Comparison of ENCODE assay signal across 8 cellular contexts in genomic region chr11:75554258-75555022, GRCh38. TPM values are rescaled to one million over a fixed set of nuclear protein-coding genes. Genes with fewer than 3 reads are reported as not detected.
DNase-seq lines count a peak whose midpoint lies in the region; ATAC-seq and TF ChIP-seq lines count a peak whose summit lies in the region.

No MANE protein-coding gene starts in this region.

- no peak overlapping the region for H2AK5ac ChIP-seq in H9 (ENCODE audit: insufficient read length, low read length)

- H2BK120ac ChIP-seq in H9 (ENCODE audit: low read depth, low read length, poor library complexity, severe bottlenecking), result no peak overlapping the region

- H4K20me1 ChIP-seq in H9 (ENCODE audit: control insufficient read depth, insufficient read depth, insufficient read length), result no peaks in the 10 kb centered on the region

- H3K4me1 ChIP-seq in H9 (ENCODE audit: insufficient read depth, low read length), result peaks cover 2% of the 10 kb centered on the region; the same call in 1 of the 2 replicates

- no peak for TF ChIP-seq CTCF in H9 (conservative IDR thresholded peaks at IDR 0.05)

- H3K9ac ChIP-seq in H9 (ENCODE audit: extremely low read depth, insufficient read length, low read length), result peak overlapping the region; percentile 36

- H4K5ac ChIP-seq in H9 (ENCODE audit: insufficient read length, low read depth, low read length), result peak overlapping the region; percentile 38

- no peak overlapping the region for H4K91ac ChIP-seq in H9 (ENCODE audit: insufficient read length, low read depth, low read length)

- no peaks in the 10 kb centered on the region for H3K9me3 ChIP-seq in H9 (ENCODE audit: control insufficient read depth, low read depth, low read length)

- H3T11ph ChIP-seq in H9 (ENCODE audit: low read length), result no peak overlapping the region

- peak overlapping the region in 1 of 2 experiments; percentile 39; a peak in 2 of 5 replicates for H3K4me3 Mint-ChIP-seq in H9
- no peak overlapping the region for H3K4me3 Mint-ChIP-seq in stimulated activated naive B cell treated with anti-CD40 and anti-IgM and Interleukin-4, amounts not matched to agents 10 μg/mL and 1 μg/mL and 100 μg/mL, for 72 hours

- no peak overlapping the region for H3K56ac ChIP-seq in H9 (ENCODE audit: insufficient read length, low read depth, low read length)

- no peak overlapping the region for H4K8ac ChIP-seq in H9 (replicated peaks; ENCODE audit: insufficient read length, low read depth, low read length)

- peaks cover 17 to 50% of the 10 kb centered on the region in 2 experiments for H3K4me1 Mint-ChIP-seq in H9
- no peaks in the 10 kb centered on the region for H3K4me1 Mint-ChIP-seq in stimulated activated naive B cell treated with anti-CD40 and anti-IgM and Interleukin-4, amounts not matched to agents 10 μg/mL and 1 μg/mL and 100 μg/mL, for 72 hours

- no peak overlapping the region for H2BK20ac ChIP-seq in H9 (ENCODE audit: low read depth, low read length, poor library complexity, severe bottlenecking)

- peak; percentile 96 for DNase-seq in H9
- peak; percentile 58 for DNase-seq in UCSD-AML1 (lab: John Stamatoyannopoulos, UW; ENCODE audit: unreplicated experiment)
- peak; percentile 86 to 98 (median 94) for DNase-seq in head of caudate nucleus
- peak; percentile 81 to 99 (median 92) for DNase-seq in posterior cingulate gyrus
- DNase-seq in stimulated activated naive B cell treated with anti-CD40 and anti-IgM and Interleukin-4, amounts not matched to agents 10 μg/mL and 1 μg/mL and 100 μg/mL, for 72 hours, result no peak
- DNase-seq in NK-92 (lab: John Stamatoyannopoulos, UW; ENCODE audit: unreplicated experiment), result no peak

- no peak overlapping the region for H2AFZ ChIP-seq in H9 (ENCODE audit: low read length)

- no peak overlapping the region for H2BK12ac ChIP-seq in H9 (ENCODE audit: insufficient read length, low read depth, low read length)

- no peak for ATAC-seq in stimulated activated naive B cell treated with anti-CD40 and anti-IgM and Interleukin-4, amounts not matched to agents 10 μg/mL and 1 μg/mL and 100 μg/mL, for 72 hours (replicated peaks)
- ATAC-seq in HG03439 (IDR thresholded peaks at IDR 0.05; ENCODE audit: unreplicated experiment) (no peak), GM18511 (IDR thresholded peaks at IDR 0.05; ENCODE audit: unreplicated experiment) (no peak)

- 0 out of 7 replicates have a peak, but pooled peaks cover 0 to under 1% (median 0%) of the 10 kb centered on the region in 3 experiments for H3K36me3 Mint-ChIP-seq in H9 (ENCODE audit: insufficient read depth in 1 of 3, low read depth in 3 of 3)
- H3K36me3 Mint-ChIP-seq in stimulated activated naive B cell treated with anti-CD40 and anti-IgM and Interleukin-4, amounts not matched to agents 10 μg/mL and 1 μg/mL and 100 μg/mL, for 72 hours, result no peaks in the 10 kb centered on the region

- no peak overlapping the region for H3K4me2 ChIP-seq in H9 (ENCODE audit: insufficient read depth, insufficient read length, low read length)

- no peak overlapping the region for H3K23ac ChIP-seq in H9 (ENCODE audit: insufficient read length, low read depth, low read length)

- peak overlapping the region; percentile 14 for H3K4ac ChIP-seq in H9 (ENCODE audit: low read depth, low read length)

- peak overlapping the region; percentile 94 to 98 (median 97) for H3K27ac Mint-ChIP-seq in H9
- H3K27ac Mint-ChIP-seq in stimulated activated naive B cell treated with anti-CD40 and anti-IgM and Interleukin-4, amounts not matched to agents 10 μg/mL and 1 μg/mL and 100 μg/mL, for 72 hours, result no peak overlapping the region

- intact Hi-C loops in head of caudate nucleus (cut with DNase I), result no loop called here
- intact Hi-C loops in posterior cingulate gyrus (cut with DNase I), result no loop called here

- no peak overlapping the region for H2BK5ac ChIP-seq in H9 (ENCODE audit: insufficient read length, low read length)

- WGBS in H9 (ENCODE audit: extremely low coverage, insufficient read length, low lambda C conversion rate), result no CpG with 5 or more reads among the region's 21 CpGs

- no peaks in the 10 kb centered on the region for H3K23me2 ChIP-seq in H9 (ENCODE audit: insufficient read length, low read depth, low read length, poor library complexity, severe bottlenecking)

- H3K14ac ChIP-seq in H9 (ENCODE audit: insufficient read depth, low read length), result peak overlapping the region; percentile 79

- no peak overlapping the region for H2BK15ac ChIP-seq in H9 (ENCODE audit: low read depth, low read length)

- peaks cover 1% of the 10 kb centered on the region for H3K27me3 Mint-ChIP-seq in H9 (ENCODE audit: low read depth)
- peaks cover 9 to 31% of the 10 kb centered on the region in 2 donors for H3K27me3 Mint-ChIP-seq in stimulated activated naive B cell treated with anti-CD40 and anti-IgM and Interleukin-4, amounts not matched to agents 10 μg/mL and 1 μg/mL and 100 μg/mL, for 72 hours

- H3K18ac ChIP-seq in H9 (ENCODE audit: insufficient read length, low read depth, low read length), result peak overlapping the region; percentile 64

- H3K79me2 ChIP-seq in H9 (ENCODE audit: insufficient read depth, low read length), result no peaks in the 10 kb centered on the region

- no peaks in the 10 kb centered on the region for H3K27me3 ChIP-seq in H9 (ENCODE audit: insufficient read depth, low read length)

- H3K9me3 Mint-ChIP-seq in H9, result no peaks in the 10 kb centered on the region; a peak in 1 of 5 replicates
- no peaks in the 10 kb centered on the region for H3K9me3 Mint-ChIP-seq in stimulated activated naive B cell treated with anti-CD40 and anti-IgM and Interleukin-4, amounts not matched to agents 10 μg/mL and 1 μg/mL and 100 μg/mL, for 72 hours

- no peaks in the 10 kb centered on the region for H3K79me1 ChIP-seq in H9 (ENCODE audit: insufficient read depth, low read depth, low read length, poor library complexity, severe bottlenecking)

- H3K27ac ChIP-seq in H9 (ENCODE audit: insufficient read length, low read depth, low read length), result no peak overlapping the region

RNA-seq across cellular contexts. Expression of gene SERPINH1, which starts 7.6 kb away (rescaled TPM):
- total RNA-seq in H9 (2021), result 253 and 263 TPM in 2 replicates

RNA-seq across cellular contexts. Expression of gene GDPD5, which starts 28.7 kb away (rescaled TPM):
- 6.9 and 7.8 TPM in 2 replicates for total RNA-seq in H9 (2021)

Comparison
In these comparisons a context has a peak if more than half of its experiments do, and no peak if none do; other contexts are left out.
1. DNase-seq: peak in H9 (single experiment), UCSD-AML1 (single experiment), head of caudate nucleus (42 of 42) and posterior cingulate gyrus (10 of 10); none in stimulated activated naive B cell treated with anti-CD40 and anti-IgM and Interleukin-4, amounts not matched to agents 10 μg/mL and 1 μg/mL and 100 μg/mL, for 72 hours (single experiment) and NK-92 (single experiment).